In the genomic region with DNA sequence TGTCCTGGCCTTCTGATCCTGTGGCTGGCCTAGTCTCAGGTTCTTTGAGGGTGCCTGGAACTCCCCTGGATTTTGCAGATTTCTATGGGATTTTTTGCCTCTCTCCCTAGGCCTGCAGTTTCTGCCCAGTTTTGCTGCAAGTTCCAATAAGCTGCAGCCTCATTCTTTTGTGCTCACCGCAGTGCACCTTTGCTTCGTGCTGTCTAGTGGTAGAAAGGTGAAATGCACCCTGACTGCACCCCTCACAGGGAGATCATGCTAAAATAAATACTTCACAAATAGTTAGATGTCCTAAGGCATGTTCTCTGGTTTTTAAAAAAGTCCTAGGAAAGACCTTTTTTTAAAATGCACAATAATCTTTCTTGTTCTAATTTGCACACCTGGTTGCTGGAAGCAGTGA, we compare ENCODE assay signal across 1 cellular context.
TF ChIP-seq lines count a peak whose summit lies in the region.

No MANE protein-coding gene starts in this region.

TF ChIP-seq in K562, 482 proteins besides CTCF, POLR2A, EP300 and RAD21:
- TF ChIP-seq, protein P1, sequence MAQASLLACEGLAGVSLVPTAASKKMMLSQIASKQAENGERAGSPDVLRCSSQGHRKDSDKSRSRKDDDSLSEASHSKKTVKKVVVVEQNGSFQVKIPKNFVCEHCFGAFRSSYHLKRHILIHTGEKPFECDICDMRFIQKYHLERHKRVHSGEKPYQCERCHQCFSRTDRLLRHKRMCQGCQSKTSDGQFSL (CRISPR knock-in tag; IDR thresholded peaks at IDR 0.05): no peak
- TF ChIP-seq, protein P1 (tag; IDR thresholded peaks at IDR 0.05): no peak
- TF ChIP-seq IRF2 (CRISPR knock-in tag; IDR thresholded peaks at IDR 0.05) (no peak), ZKSCAN3 (CRISPR knock-in tag; IDR thresholded peaks at IDR 0.05) (no peak), ESRRA (IDR thresholded peaks at IDR 0.05; ENCODE audit: borderline replicate concordance, low read depth) (no peak), ZNF551 (CRISPR knock-in tag; IDR thresholded peaks at IDR 0.05) (no peak), CBX3 (IDR thresholded peaks at IDR 0.05; ENCODE audit: borderline replicate concordance in 1 of 2, low read length in 2 of 2) (no peak), ZNF699 (CRISPR knock-in tag; IDR thresholded peaks at IDR 0.05; ENCODE audit: insufficient replicate concordance) (no peak), CEBPG (CRISPR knock-in tag; IDR thresholded peaks at IDR 0.05) (no peak), CEBPG (tag; conservative IDR thresholded peaks at IDR 0.05 in 1 of 2, IDR thresholded peaks at IDR 0.05 in 1 of 2) (no peak), CHD4 (IDR thresholded peaks at IDR 0.05; ENCODE audit: insufficient read depth, insufficient replicate concordance, low read depth, low read length, poor library complexity, severe bottlenecking) (no peak), KDM5B (IDR thresholded peaks at IDR 0.05; ENCODE audit: insufficient replicate concordance, low read depth, low read length) (no peak), KDM1A (IDR thresholded peaks at IDR 0.05) (no peak), MIER1 (IDR thresholded peaks at IDR 0.05; ENCODE audit: low read depth) (no peak), TBL1XR1 (IDR thresholded peaks at IDR 0.05; ENCODE audit: low read length in 2 of 2) (no peak), RFX5 (IDR thresholded peaks at IDR 0.05; ENCODE audit: low read depth, low read length) (no peak), TAF7 (tag; IDR thresholded peaks at IDR 0.05) (no peak), ZBTB8A (IDR thresholded peaks at IDR 0.05; ENCODE audit: partially characterized antibody) (no peak)
- TF ChIP-seq, protein P2, sequence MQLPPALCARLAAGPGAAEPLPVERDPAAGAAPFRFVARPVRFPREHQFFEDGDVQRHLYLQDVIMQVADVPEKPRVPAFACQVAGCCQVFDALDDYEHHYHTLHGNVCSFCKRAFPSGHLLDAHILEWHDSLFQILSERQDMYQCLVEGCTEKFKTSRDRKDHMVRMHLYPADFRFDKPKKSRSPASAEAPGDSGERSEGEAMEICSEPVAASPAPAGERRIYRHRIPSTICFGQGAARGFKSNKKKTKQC (CRISPR knock-in tag; IDR thresholded peaks at IDR 0.05): no peak
- TF ChIP-seq, protein P3, sequence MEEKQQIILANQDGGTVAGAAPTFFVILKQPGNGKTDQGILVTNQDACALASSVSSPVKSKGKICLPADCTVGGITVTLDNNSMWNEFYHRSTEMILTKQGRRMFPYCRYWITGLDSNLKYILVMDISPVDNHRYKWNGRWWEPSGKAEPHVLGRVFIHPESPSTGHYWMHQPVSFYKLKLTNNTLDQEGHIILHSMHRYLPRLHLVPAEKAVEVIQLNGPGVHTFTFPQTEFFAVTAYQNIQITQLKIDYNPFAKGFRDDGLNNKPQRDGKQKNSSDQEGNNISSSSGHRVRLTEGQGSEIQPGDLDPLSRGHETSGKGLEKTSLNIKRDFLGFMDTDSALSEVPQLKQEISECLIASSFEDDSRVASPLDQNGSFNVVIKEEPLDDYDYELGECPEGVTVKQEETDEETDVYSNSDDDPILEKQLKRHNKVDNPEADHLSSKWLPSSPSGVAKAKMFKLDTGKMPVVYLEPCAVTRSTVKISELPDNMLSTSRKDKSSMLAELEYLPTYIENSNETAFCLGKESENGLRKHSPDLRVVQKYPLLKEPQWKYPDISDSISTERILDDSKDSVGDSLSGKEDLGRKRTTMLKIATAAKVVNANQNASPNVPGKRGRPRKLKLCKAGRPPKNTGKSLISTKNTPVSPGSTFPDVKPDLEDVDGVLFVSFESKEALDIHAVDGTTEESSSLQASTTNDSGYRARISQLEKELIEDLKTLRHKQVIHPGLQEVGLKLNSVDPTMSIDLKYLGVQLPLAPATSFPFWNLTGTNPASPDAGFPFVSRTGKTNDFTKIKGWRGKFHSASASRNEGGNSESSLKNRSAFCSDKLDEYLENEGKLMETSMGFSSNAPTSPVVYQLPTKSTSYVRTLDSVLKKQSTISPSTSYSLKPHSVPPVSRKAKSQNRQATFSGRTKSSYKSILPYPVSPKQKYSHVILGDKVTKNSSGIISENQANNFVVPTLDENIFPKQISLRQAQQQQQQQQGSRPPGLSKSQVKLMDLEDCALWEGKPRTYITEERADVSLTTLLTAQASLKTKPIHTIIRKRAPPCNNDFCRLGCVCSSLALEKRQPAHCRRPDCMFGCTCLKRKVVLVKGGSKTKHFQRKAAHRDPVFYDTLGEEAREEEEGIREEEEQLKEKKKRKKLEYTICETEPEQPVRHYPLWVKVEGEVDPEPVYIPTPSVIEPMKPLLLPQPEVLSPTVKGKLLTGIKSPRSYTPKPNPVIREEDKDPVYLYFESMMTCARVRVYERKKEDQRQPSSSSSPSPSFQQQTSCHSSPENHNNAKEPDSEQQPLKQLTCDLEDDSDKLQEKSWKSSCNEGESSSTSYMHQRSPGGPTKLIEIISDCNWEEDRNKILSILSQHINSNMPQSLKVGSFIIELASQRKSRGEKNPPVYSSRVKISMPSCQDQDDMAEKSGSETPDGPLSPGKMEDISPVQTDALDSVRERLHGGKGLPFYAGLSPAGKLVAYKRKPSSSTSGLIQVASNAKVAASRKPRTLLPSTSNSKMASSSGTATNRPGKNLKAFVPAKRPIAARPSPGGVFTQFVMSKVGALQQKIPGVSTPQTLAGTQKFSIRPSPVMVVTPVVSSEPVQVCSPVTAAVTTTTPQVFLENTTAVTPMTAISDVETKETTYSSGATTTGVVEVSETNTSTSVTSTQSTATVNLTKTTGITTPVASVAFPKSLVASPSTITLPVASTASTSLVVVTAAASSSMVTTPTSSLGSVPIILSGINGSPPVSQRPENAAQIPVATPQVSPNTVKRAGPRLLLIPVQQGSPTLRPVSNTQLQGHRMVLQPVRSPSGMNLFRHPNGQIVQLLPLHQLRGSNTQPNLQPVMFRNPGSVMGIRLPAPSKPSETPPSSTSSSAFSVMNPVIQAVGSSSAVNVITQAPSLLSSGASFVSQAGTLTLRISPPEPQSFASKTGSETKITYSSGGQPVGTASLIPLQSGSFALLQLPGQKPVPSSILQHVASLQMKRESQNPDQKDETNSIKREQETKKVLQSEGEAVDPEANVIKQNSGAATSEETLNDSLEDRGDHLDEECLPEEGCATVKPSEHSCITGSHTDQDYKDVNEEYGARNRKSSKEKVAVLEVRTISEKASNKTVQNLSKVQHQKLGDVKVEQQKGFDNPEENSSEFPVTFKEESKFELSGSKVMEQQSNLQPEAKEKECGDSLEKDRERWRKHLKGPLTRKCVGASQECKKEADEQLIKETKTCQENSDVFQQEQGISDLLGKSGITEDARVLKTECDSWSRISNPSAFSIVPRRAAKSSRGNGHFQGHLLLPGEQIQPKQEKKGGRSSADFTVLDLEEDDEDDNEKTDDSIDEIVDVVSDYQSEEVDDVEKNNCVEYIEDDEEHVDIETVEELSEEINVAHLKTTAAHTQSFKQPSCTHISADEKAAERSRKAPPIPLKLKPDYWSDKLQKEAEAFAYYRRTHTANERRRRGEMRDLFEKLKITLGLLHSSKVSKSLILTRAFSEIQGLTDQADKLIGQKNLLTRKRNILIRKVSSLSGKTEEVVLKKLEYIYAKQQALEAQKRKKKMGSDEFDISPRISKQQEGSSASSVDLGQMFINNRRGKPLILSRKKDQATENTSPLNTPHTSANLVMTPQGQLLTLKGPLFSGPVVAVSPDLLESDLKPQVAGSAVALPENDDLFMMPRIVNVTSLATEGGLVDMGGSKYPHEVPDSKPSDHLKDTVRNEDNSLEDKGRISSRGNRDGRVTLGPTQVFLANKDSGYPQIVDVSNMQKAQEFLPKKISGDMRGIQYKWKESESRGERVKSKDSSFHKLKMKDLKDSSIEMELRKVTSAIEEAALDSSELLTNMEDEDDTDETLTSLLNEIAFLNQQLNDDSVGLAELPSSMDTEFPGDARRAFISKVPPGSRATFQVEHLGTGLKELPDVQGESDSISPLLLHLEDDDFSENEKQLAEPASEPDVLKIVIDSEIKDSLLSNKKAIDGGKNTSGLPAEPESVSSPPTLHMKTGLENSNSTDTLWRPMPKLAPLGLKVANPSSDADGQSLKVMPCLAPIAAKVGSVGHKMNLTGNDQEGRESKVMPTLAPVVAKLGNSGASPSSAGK (IDR thresholded peaks at IDR 0.05): no peak
- TF ChIP-seq, protein P4, sequence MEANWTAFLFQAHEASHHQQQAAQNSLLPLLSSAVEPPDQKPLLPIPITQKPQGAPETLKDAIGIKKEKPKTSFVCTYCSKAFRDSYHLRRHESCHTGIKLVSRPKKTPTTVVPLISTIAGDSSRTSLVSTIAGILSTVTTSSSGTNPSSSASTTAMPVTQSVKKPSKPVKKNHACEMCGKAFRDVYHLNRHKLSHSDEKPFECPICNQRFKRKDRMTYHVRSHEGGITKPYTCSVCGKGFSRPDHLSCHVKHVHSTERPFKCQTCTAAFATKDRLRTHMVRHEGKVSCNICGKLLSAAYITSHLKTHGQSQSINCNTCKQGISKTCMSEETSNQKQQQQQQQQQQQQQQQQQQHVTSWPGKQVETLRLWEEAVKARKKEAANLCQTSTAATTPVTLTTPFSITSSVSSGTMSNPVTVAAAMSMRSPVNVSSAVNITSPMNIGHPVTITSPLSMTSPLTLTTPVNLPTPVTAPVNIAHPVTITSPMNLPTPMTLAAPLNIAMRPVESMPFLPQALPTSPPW (CRISPR knock-in tag; IDR thresholded peaks at IDR 0.05): no peak
